9 cellular contexts compared by ENCODE assay signal in the genomic region with DNA sequence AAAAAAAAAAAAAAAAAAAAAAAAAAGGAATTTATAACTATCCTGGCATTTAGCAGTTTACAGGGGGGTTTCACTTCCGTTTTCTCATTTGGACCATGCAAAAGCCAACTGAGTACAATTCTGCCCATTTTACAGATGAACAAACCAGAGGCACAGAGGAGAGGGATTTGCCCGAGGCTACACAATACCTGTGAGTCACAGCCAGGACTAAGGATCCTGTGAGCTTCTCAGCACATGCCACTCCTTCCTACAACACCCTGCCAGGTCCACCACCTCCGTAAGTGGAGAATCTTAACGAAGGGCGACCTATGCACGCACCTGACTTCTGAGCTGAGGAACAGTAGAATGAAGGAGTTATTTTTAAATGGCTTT.
DNase-seq lines count a peak whose midpoint lies in the region; ATAC-seq and TF ChIP-seq lines count a peak whose summit lies in the region.
"Had no signal": no experiment of that assay in that cellular context is flagged by ENCODE, and none has a peak within 500 bp of the region (broad histone marks: within the 10 kb centered on the region; RNA-seq: fewer than 3 reads in every experiment).

No MANE protein-coding gene starts in this region.

- intact Hi-C loops in activated T-helper 2 cell treated with anti-CD3 and anti-CD28 coated beads, Interferon-gamma antibody, Interleukin-2, Interleukin-4, amounts not matched to agents 10 μg/mL and 5 μg/mL and 100 μg/mL, durations not matched to agents 14 hours and 24 hours and 36 hours (cut with micrococcal nuclease), result loop anchor here (5.0 to 10.0 kb wide), 4 partner anchors 75 to 125 kb away; a partner anchor contains a TSS
- intact Hi-C loops in right cardiac atrium (cut with DNase I), result no loop called here

- no peaks in the 10 kb centered on the region for H3K4me1 ChIP-seq in right cardiac atrium (ENCODE audit: control insufficient read depth, insufficient read depth, low read length)

- no peaks in the 10 kb centered on the region for H3K9me3 ChIP-seq in right cardiac atrium (ENCODE audit: control insufficient read depth, low read length)

- TF ChIP-seq CTCF in HL-60 (IDR thresholded peaks at IDR 0.05; ENCODE audit: insufficient read depth, low read length), result no peak

- H3K27ac Mint-ChIP-seq in activated T-helper 2 cell treated with anti-CD3 and anti-CD28 coated beads, Interferon-gamma antibody, Interleukin-2, Interleukin-4, amounts not matched to agents 10 μg/mL and 5 μg/mL and 100 μg/mL, durations not matched to agents 14 hours and 24 hours and 36 hours, result peak overlapping the region; percentile 78

- H3K27ac ChIP-seq in HL-60 (replicated peaks), result peak overlapping the region; percentile 84
- H3K27ac ChIP-seq in right cardiac atrium (ENCODE audit: low read length), result peak overlapping the region; percentile 98
- H3K27ac ChIP-seq: KMS-11 had no signal

- ATAC-seq in right cardiac atrium, result peak; percentile 53 to 70
- ATAC-seq in stimulated activated naive CD8-positive, alpha-beta T cell treated with anti-CD3 and anti-CD28 coated beads, Interleukin-15, Interleukin-2, amounts not matched to agents 100 U/mL and 50 U/mL, for 24 hours, result peak; percentile 63
- no peak for ATAC-seq in GM21576 (IDR thresholded peaks at IDR 0.05; ENCODE audit: unreplicated experiment)
- no peak for ATAC-seq in HG03469 (IDR thresholded peaks at IDR 0.05; ENCODE audit: unreplicated experiment)
- ATAC-seq in HG03039 (IDR thresholded peaks at IDR 0.05; ENCODE audit: unreplicated experiment), result no peak
- no peak for ATAC-seq in GM19463 (IDR thresholded peaks at IDR 0.05; ENCODE audit: unreplicated experiment)

- H3K4me1 Mint-ChIP-seq in activated T-helper 2 cell treated with anti-CD3 and anti-CD28 coated beads, Interferon-gamma antibody, Interleukin-2, Interleukin-4, amounts not matched to agents 10 μg/mL and 5 μg/mL and 100 μg/mL, durations not matched to agents 14 hours and 24 hours and 36 hours (ENCODE audit: low read depth), result peaks cover 17% of the 10 kb centered on the region

- no peaks in the 10 kb centered on the region for H3K36me3 Mint-ChIP-seq in activated T-helper 2 cell treated with anti-CD3 and anti-CD28 coated beads, Interferon-gamma antibody, Interleukin-2, Interleukin-4, amounts not matched to agents 10 μg/mL and 5 μg/mL and 100 μg/mL, durations not matched to agents 14 hours and 24 hours and 36 hours (ENCODE audit: low read depth)

- H3K4me3 ChIP-seq in HL-60 (replicated peaks; ENCODE audit: insufficient read depth, low read length) (no peak overlapping the region), right cardiac atrium (ENCODE audit: low read length) (peak overlapping the region; percentile 36)

- peak overlapping the region; percentile 55 for H3K4me3 Mint-ChIP-seq in activated T-helper 2 cell treated with anti-CD3 and anti-CD28 coated beads, Interferon-gamma antibody, Interleukin-2, Interleukin-4, amounts not matched to agents 10 μg/mL and 5 μg/mL and 100 μg/mL, durations not matched to agents 14 hours and 24 hours and 36 hours (ENCODE audit: low read depth)

- peaks cover 16% of the 10 kb centered on the region for H3K27me3 Mint-ChIP-seq in activated T-helper 2 cell treated with anti-CD3 and anti-CD28 coated beads, Interferon-gamma antibody, Interleukin-2, Interleukin-4, amounts not matched to agents 10 μg/mL and 5 μg/mL and 100 μg/mL, durations not matched to agents 14 hours and 24 hours and 36 hours (ENCODE audit: low read depth)

- no peaks in the 10 kb centered on the region for H3K9me3 Mint-ChIP-seq in activated T-helper 2 cell treated with anti-CD3 and anti-CD28 coated beads, Interferon-gamma antibody, Interleukin-2, Interleukin-4, amounts not matched to agents 10 μg/mL and 5 μg/mL and 100 μg/mL, durations not matched to agents 14 hours and 24 hours and 36 hours

- WGBS in right cardiac atrium, result 31% methylated on average over 6 of the region's 6 CpGs

- no peaks in the 10 kb centered on the region for H3K27me3 ChIP-seq in HL-60 (ENCODE audit: insufficient read depth, poor library complexity, severe bottlenecking)
- no peaks in the 10 kb centered on the region for H3K27me3 ChIP-seq in right cardiac atrium (ENCODE audit: control insufficient read depth, insufficient read depth)

- DNase-seq in HL-60 (ENCODE audit: low read depth in 1 of 2, low spot score in 1 of 2), result no peak
- DNase-seq in activated T-helper 2 cell treated with anti-CD3 and anti-CD28 coated beads, Interferon-gamma antibody, Interleukin-2, Interleukin-4, amounts not matched to agents 10 μg/mL and 5 μg/mL and 100 μg/mL, durations not matched to agents 14 hours and 24 hours and 36 hours (ENCODE audit: low spot score), result no peak
- no peak for DNase-seq in right cardiac atrium
- DNase-seq in stimulated activated naive CD8-positive, alpha-beta T cell treated with anti-CD3 and anti-CD28 coated beads, Interleukin-15, Interleukin-2, amounts not matched to agents 100 U/mL and 50 U/mL, for 24 hours, result no peak

Comparison
In these comparisons a context has a peak if more than half of its experiments do, and no peak if none do; other contexts are left out.
1. ATAC-seq: peak in right cardiac atrium (2 of 2) and stimulated activated naive CD8-positive, alpha-beta T cell treated with anti-CD3 and anti-CD28 coated beads, Interleukin-15, Interleukin-2, amounts not matched to agents 100 U/mL and 50 U/mL, for 24 hours (single experiment); none in GM21576 (single experiment), HG03469 (single experiment), HG03039 (single experiment) and GM19463 (single experiment).